Comparison of ENCODE assay signal across 25 cellular contexts in genomic region chr12:1434296-1434955, GRCh38.
"Had no signal": no experiment of that assay in that cellular context is flagged by ENCODE, and none has a peak within 500 bp of the region (broad histone marks: within the 10 kb centered on the region; RNA-seq: fewer than 3 reads in every experiment).

No MANE protein-coding gene starts in this region.

- H3K27me3 Mint-ChIP-seq: activated B cell treated with CpG ODN at 0.5 μM for 24 hours; activated CD4-positive, alpha-beta T cell treated with anti-CD3 and anti-CD28 coated beads for 36 hours; activated naive CD8-positive, alpha-beta T cell treated with anti-CD3 and anti-CD28 coated beads, Interleukin-2, amount 10 ng/mL, durations not matched to agents 7 days and 5 days; naive thymus-derived CD4-positive, alpha-beta T cell; progenitor cell of endocrine pancreas had no signal

- H3K27ac ChIP-seq: heart left ventricle, lower lobe of right lung, spleen, thoracic aorta, upper lobe of right lung had no signal

- H3K4me1 Mint-ChIP-seq: activated B cell treated with CpG ODN at 0.5 μM for 24 hours; activated CD4-positive, alpha-beta T cell treated with anti-CD3 and anti-CD28 coated beads for 36 hours; activated naive CD8-positive, alpha-beta T cell treated with anti-CD3 and anti-CD28 coated beads, Interleukin-2, amount 10 ng/mL, durations not matched to agents 7 days and 5 days had no signal

- H3K36me3 Mint-ChIP-seq: activated naive CD8-positive, alpha-beta T cell treated with anti-CD3 and anti-CD28 coated beads, Interleukin-2, amount 10 ng/mL, durations not matched to agents 7 days and 5 days had no signal

- H3K4me1 ChIP-seq: spleen had no signal

- ATAC-seq: activated CD4-positive, alpha-beta T cell treated with anti-CD3 and anti-CD28 coated beads for 36 hours; heart left ventricle; lower lobe of right lung; naive thymus-derived CD4-positive, alpha-beta T cell; upper lobe of right lung had no signal

- H3K4me3 Mint-ChIP-seq: activated B cell treated with CpG ODN at 0.5 μM for 24 hours; activated CD4-positive, alpha-beta T cell treated with anti-CD3 and anti-CD28 coated beads for 36 hours; activated naive CD4-positive, alpha-beta T cell treated with anti-CD3 and anti-CD28 coated beads for 36 hours; activated naive CD8-positive, alpha-beta T cell treated with anti-CD3 and anti-CD28 coated beads, Interleukin-2, amount 10 ng/mL, durations not matched to agents 7 days and 5 days; naive thymus-derived CD4-positive, alpha-beta T cell had no signal

- DNase-seq: activated B cell treated with CpG ODN at 0.5 μM for 24 hours; activated CD4-positive, alpha-beta T cell treated with anti-CD3 and anti-CD28 coated beads for 36 hours; activated CD4-positive, alpha-beta T cell treated with anti-CD3 and anti-CD28 coated beads, Interleukin-2, amount 50 U/mL, for 48 hours; activated effector memory CD4-positive, alpha-beta T cell treated with Interleukin-2 at 50 U/mL for 16 hours; activated naive CD4-positive, alpha-beta T cell treated with anti-CD3 and anti-CD28 coated beads for 36 hours; activated naive CD8-positive, alpha-beta T cell treated with anti-CD3 and anti-CD28 coated beads, Interleukin-2, amount 10 ng/mL, durations not matched to agents 7 days and 5 days; activated T-cell treated with anti-CD3 and anti-CD28 coated beads, Interleukin-2, amount 50 U/mL, for 48 hours; amniotic stem cell; effector memory CD4-positive, alpha-beta T cell; esophagus squamous epithelium; heart left ventricle; islet precursor cell; left cardiac atrium; lower lobe of right lung; naive thymus-derived CD4-positive, alpha-beta T cell; retina; spleen; stimulated activated CD4-positive, alpha-beta T cell treated with anti-CD3 and anti-CD28 coated beads, Interleukin-4, amount 100 ng/mL, for 1 hour; stimulated activated naive CD4-positive, alpha-beta T cell treated with Interleukin-2 at 50 U/mL for 16 hours; T-helper 1 cell; T-helper 9 cell; upper lobe of right lung had no signal

- H3K9me3 Mint-ChIP-seq: activated B cell treated with CpG ODN at 0.5 μM for 24 hours; activated naive CD4-positive, alpha-beta T cell treated with anti-CD3 and anti-CD28 coated beads for 36 hours; activated naive CD8-positive, alpha-beta T cell treated with anti-CD3 and anti-CD28 coated beads, Interleukin-2, amount 10 ng/mL, durations not matched to agents 7 days and 5 days; naive thymus-derived CD4-positive, alpha-beta T cell had no signal

- H3K27ac Mint-ChIP-seq: activated B cell treated with CpG ODN at 0.5 μM for 24 hours; activated CD4-positive, alpha-beta T cell treated with anti-CD3 and anti-CD28 coated beads for 36 hours; activated naive CD4-positive, alpha-beta T cell treated with anti-CD3 and anti-CD28 coated beads for 36 hours; activated naive CD8-positive, alpha-beta T cell treated with anti-CD3 and anti-CD28 coated beads, Interleukin-2, amount 10 ng/mL, durations not matched to agents 7 days and 5 days; naive thymus-derived CD4-positive, alpha-beta T cell; progenitor cell of endocrine pancreas had no signal

- H3K27me3 ChIP-seq: esophagus squamous epithelium, gastroesophageal sphincter, heart left ventricle, spleen, upper lobe of right lung had no signal

- H3K36me3 ChIP-seq: esophagus squamous epithelium, gastroesophageal sphincter, heart left ventricle, lower lobe of right lung, thoracic aorta, upper lobe of right lung had no signal

- H3K9me3 ChIP-seq: esophagus squamous epithelium, gastroesophageal sphincter, heart left ventricle, lower lobe of right lung, spleen, thoracic aorta, upper lobe of right lung had no signal

- H3K4me3 ChIP-seq: esophagus squamous epithelium, gastroesophageal sphincter, heart left ventricle, lower lobe of right lung, spleen, thoracic aorta, upper lobe of right lung had no signal
